22 cellular contexts compared by ENCODE assay signal in the genomic region with DNA sequence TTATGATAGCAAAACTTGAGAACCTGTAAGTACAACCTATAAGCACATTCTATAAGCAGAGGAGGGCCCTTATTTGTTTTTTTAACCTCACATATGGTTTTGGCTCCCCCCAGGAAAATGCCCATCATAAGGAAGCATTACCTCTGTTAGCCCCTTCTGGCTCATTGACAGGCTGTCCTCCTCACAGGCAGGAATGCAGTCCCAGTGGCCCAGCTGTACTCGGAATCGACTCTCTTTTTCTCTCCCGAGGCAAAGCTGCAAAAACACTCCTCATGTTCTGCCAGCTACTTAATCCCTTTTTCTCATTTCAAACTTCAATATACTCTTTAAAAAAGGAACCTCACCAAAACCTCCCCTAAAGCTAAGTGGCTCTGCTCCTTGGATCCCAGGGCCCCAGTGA.
"Had no signal": no experiment of that assay in that cellular context is flagged by ENCODE, and none has a peak within 500 bp of the region (broad histone marks: within the 10 kb centered on the region; RNA-seq: fewer than 3 reads in every experiment).

No MANE protein-coding gene starts in this region.

- H2AFZ ChIP-seq: parathyroid adenoma had no signal

- H3K27me3 ChIP-seq: gastroesophageal sphincter, sigmoid colon, tibial nerve, upper lobe of left lung had no signal

- H3K36me3 ChIP-seq: esophagus muscularis mucosa, gastroesophageal sphincter, heart right ventricle, lower lobe of right lung, neutrophil, sigmoid colon, spleen, thoracic aorta, tibial nerve, upper lobe of left lung had no signal

- H3K79me2 ChIP-seq: parathyroid adenoma had no signal

- H3K27ac ChIP-seq: coronary artery, esophagus muscularis mucosa, foreskin keratinocyte, gastroesophageal sphincter, heart right ventricle, lower lobe of right lung, neutrophil, parathyroid adenoma, spleen, thoracic aorta, tibial nerve, upper lobe of left lung had no signal

- H3K9ac ChIP-seq: parathyroid adenoma had no signal

- H3K4me1 ChIP-seq: gastroesophageal sphincter, lower lobe of right lung, parathyroid adenoma, spleen, tibial nerve, upper lobe of left lung had no signal

- DNase-seq: dermis blood vessel endothelial cell; effector memory CD4-positive, alpha-beta T cell; foreskin keratinocyte; heart right ventricle; hippocampal formation; left cardiac atrium; left ventricle myocardium superior; lower lobe of right lung; naive thymus-derived CD8-positive, alpha-beta T cell; sigmoid colon; spleen; stimulated activated CD4-positive, alpha-beta T cell treated with anti-CD3 and anti-CD28 coated beads, Interleukin-4, amount 100 ng/mL, for 4 hours; stimulated activated naive CD8-positive, alpha-beta T cell treated with anti-CD3 and anti-CD28 coated beads, Interleukin-15, Interleukin-2, amounts not matched to agents 100 U/mL and 50 U/mL, for 24 hours; substantia nigra; upper lobe of left lung had no signal

- H3K9me3 ChIP-seq: esophagus muscularis mucosa, gastroesophageal sphincter, heart right ventricle, lower lobe of right lung, neutrophil, sigmoid colon, spleen, thoracic aorta, tibial nerve, upper lobe of left lung had no signal

- H3K4me3 ChIP-seq: coronary artery, esophagus muscularis mucosa, gastroesophageal sphincter, heart right ventricle, lower lobe of right lung, spleen, thoracic aorta, tibial nerve, upper lobe of left lung had no signal
